24 cellular contexts compared by ENCODE assay signal in the genomic region with DNA sequence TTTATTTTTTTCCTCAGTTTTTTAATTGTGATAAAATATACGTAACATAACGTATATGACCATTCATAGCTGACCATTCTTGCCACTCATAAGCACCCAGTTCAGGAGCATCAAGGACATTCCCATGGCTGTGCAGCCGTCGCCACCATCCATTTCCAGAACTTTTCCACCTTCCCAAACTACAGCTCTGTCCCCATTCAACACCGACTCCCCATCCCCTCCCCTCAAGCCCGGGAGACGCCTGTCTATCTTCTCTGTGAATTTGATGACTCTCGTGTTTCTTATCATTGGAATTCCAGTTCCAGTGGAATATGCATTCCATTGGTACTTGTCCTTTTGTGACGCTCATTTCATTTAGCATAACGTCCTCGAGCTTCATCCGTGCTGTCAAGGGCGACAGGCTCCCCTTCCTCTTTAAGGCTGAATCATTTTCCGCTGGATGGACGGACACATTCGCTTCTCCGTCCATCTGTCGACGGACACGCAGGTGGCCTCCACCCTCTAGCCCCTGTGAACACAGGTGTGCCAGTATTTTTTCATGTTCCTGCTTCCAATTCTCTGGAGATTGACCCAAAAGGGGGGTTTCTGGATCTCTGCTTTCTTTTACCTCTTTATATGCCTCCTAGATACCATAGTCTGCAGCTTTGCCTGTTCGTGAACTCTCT.
DNase-seq lines count a peak whose midpoint lies in the region; ATAC-seq, FAIRE-seq and TF ChIP-seq lines count a peak whose summit lies in the region.
"Had no signal": no experiment of that assay in that cellular context is flagged by ENCODE, and none has a peak within 500 bp of the region (broad histone marks: within the 10 kb centered on the region; RNA-seq: fewer than 3 reads in every experiment).

No MANE protein-coding gene starts in this region.

- no peak overlapping the region for H4K91ac ChIP-seq in H1 (replicated peaks; ENCODE audit: insufficient read length, low read length)

- CTCF ChIA-PET in H1 (lab: Charles Lee; ENCODE audit: partially characterized antibody) (interaction anchor here (1.3 to 2.0 kb wide), 5 partner anchors 10 to 163 kb away, joined by 3 to 5 read pairs (median 4); no protein-coding TSS in a partner anchor), HEK293T (lab: Yijun Ruan, JAX) (no interaction called here)

- H3K4me2 ChIP-seq in H1 (ENCODE audit: insufficient read depth in 1 of 2, low read depth in 2 of 2, low read length in 2 of 2), result no peak overlapping the region
- H3K4me2 ChIP-seq: BLaER1 had no signal

- in situ Hi-C loops in transverse colon (cut with MboI; ENCODE audit: low pct_ligation_motif_present in 1 of 4, low pct_unique_long_range_greater_than_20kb in 1 of 4, low sequenced_read_pairs in 3 of 4), result no loop called here

- H3K9ac ChIP-seq in H1 (replicated peaks in 1 of 4; ENCODE audit: extremely low read depth in 1 of 4, low read depth in 3 of 4, low read length in 3 of 4), result no peak overlapping the region
- H3K9ac ChIP-seq: BLaER1 had no signal

- TF ChIP-seq EP300 in H1 (IDR thresholded peaks at IDR 0.05; ENCODE audit: borderline replicate concordance in 1 of 2, low read depth in 2 of 2, low read length in 2 of 2), result no peak
- no peak for TF ChIP-seq EP300 in transverse colon (IDR thresholded peaks at IDR 0.05; ENCODE audit: low read depth)

- no peak overlapping the region for H2AFZ ChIP-seq in H1 (ENCODE audit: low read length)

- no peak overlapping the region for H2BK15ac ChIP-seq in H1 (ENCODE audit: low read length)

- no peak overlapping the region for H2BK5ac ChIP-seq in H1 (ENCODE audit: low read depth, low read length)

- POLR2A ChIA-PET in H1 (lab: Charles Lee; ENCODE audit: partially characterized antibody) (no interaction called here), HEK293T (lab: Yijun Ruan, JAX) (no interaction called here)

- TF ChIP-seq CTCF in H1 (IDR thresholded peaks at IDR 0.05; ENCODE audit: control extremely low read depth in 1 of 3, insufficient read depth in 1 of 3, low read depth in 1 of 3, low read length in 3 of 3) (no peak), transverse colon (IDR thresholded peaks at IDR 0.05) (no peak)

- no peaks in the 10 kb centered on the region for H3K79me1 ChIP-seq in H1 (ENCODE audit: low read depth, low read length)

- no peak overlapping the region for H3K14ac ChIP-seq in H1 (ENCODE audit: insufficient read length)

- H3K79me2 ChIP-seq in H1 (ENCODE audit: control insufficient read depth in 1 of 2, insufficient read depth in 2 of 2, low read length in 2 of 2), result no peaks in the 10 kb centered on the region

- H3K23me2 ChIP-seq in H1 (ENCODE audit: low read depth, low read length), result 0 out of 2 replicates have a peak, but pooled peaks cover 1% of the 10 kb centered on the region

- H2AK5ac ChIP-seq in H1 (ENCODE audit: low read depth, low read length), result no peak overlapping the region

- intact Hi-C loops in cardiac septum (cut with DNase I), result no loop called here
- intact Hi-C loops in Right ventricle myocardium inferior (cut with DNase I), result no loop called here
- intact Hi-C loops in sciatic nerve (cut with DNase I), result no loop called here
- intact Hi-C loops in transverse colon (cut with DNase I; ENCODE audit: low total_unique reads), result no loop called here

- H4K20me1 ChIP-seq in H1 (replicated peaks in 1 of 2; ENCODE audit: control insufficient read depth in 1 of 2, insufficient read depth in 2 of 2, low read length in 2 of 2), result no peaks in the 10 kb centered on the region
- H4K20me1 ChIP-seq: BLaER1 had no signal

- no peaks in the 10 kb centered on the region for H3K36me3 ChIP-seq in H1 (ENCODE audit: control insufficient read depth in 2 of 4, insufficient read depth in 4 of 4, low read length in 3 of 4)
- H3K36me3 ChIP-seq in transverse colon, result no peaks in the 10 kb centered on the region
- H3K36me3 ChIP-seq: BLaER1, Peyer's patch had no signal

- H3K27me3 ChIP-seq in H1 (replicated peaks in 1 of 4; ENCODE audit: control insufficient read depth in 3 of 4, extremely low read depth in 1 of 4, insufficient read depth in 3 of 4, low read length in 3 of 4) (no peaks in the 10 kb centered on the region; a peak in 2 of 7 replicates), transverse colon (peaks cover 39% of the 10 kb centered on the region)
- H3K27me3 ChIP-seq: Peyer's patch had no signal

- no peak overlapping the region for H3K4me3 ChIP-seq in H1 (ENCODE audit: extremely low read depth in 1 of 4, insufficient read depth in 2 of 4, low read depth in 3 of 4, low read length in 4 of 4)
- no peak overlapping the region for H3K4me3 ChIP-seq in transverse colon
- H3K4me3 ChIP-seq: BLaER1, GM12878, Peyer's patch had no signal

- FAIRE-seq in H1 (lab: Jason Lieb, UNC) (no peak), RCC 7860 (lab: Jason Lieb, UNC) (no peak)
- FAIRE-seq: GM12878, GM19239 had no signal

- no peaks in the 10 kb centered on the region; a peak in 1 of 4 replicates for H3K9me3 ChIP-seq in H1 (ENCODE audit: insufficient read depth in 2 of 2, low read depth in 1 of 2, low read length in 1 of 2)
- H3K9me3 ChIP-seq in transverse colon, result no peaks in the 10 kb centered on the region
- H3K9me3 ChIP-seq: Peyer's patch had no signal

- TF ChIP-seq RAD21 in H1 (IDR thresholded peaks at IDR 0.05 in 1 of 2, conservative IDR thresholded peaks at IDR 0.05 in 1 of 2; ENCODE audit: low read depth in 2 of 2, low read length in 2 of 2), result no peak

- H3K23ac ChIP-seq in H1 (ENCODE audit: insufficient read length), result no peak overlapping the region

- H2BK120ac ChIP-seq in H1 (replicated peaks; ENCODE audit: low read depth, low read length), result no peak overlapping the region

- TF ChIP-seq POLR2A in H1 (IDR thresholded peaks at IDR 0.05; ENCODE audit: control extremely low read depth in 1 of 2, low read depth in 2 of 2, low read length in 2 of 2), result no peak
- TF ChIP-seq POLR2A in transverse colon (IDR thresholded peaks at IDR 0.05), result no peak

- H3K18ac ChIP-seq in H1 (ENCODE audit: extremely low read depth, low read length), result no peak overlapping the region

- peak overlapping the region; percentile 23; the same call in 1 of the 2 replicates for H2BK20ac ChIP-seq in H1 (ENCODE audit: low read length)

- no peak overlapping the region for H3K4ac ChIP-seq in H1 (replicated peaks; ENCODE audit: insufficient read length, low read depth, low read length)

- no peak for ATAC-seq in Right ventricle myocardium inferior
- ATAC-seq in sciatic nerve, result no peak
- ATAC-seq: CD8-positive, alpha-beta T cell; GM12878 had no signal

- no peak overlapping the region for H4K8ac ChIP-seq in H1 (ENCODE audit: extremely low read depth, insufficient read depth, low read length)

- H2BK12ac ChIP-seq in H1 (ENCODE audit: low read depth, low read length), result no peak overlapping the region

- H3K27ac ChIP-seq in H1 (ENCODE audit: low read depth, low read length) (no peak overlapping the region), transverse colon (no peak overlapping the region)
- H3K27ac ChIP-seq: BLaER1, Peyer's patch had no signal

- H3K56ac ChIP-seq in H1 (replicated peaks; ENCODE audit: insufficient read length, low read depth, low read length), result no peak overlapping the region

- 84% methylated on average over 21 of the region's 21 CpGs; no CpG with 5 or more reads in 1 of the 2 experiments for whole genome bisulfite sequencing in H1 (ENCODE audit: extremely low coverage in 1 of 2, insufficient coverage in 1 of 2, insufficient read length in 1 of 2, insufficient replicate concordance in 2 of 2, low coverage in 1 of 2, low lambda C conversion rate in 2 of 2, missing lambda C conversion rate in 1 of 2), 2 experiments
- WGBS in transverse colon (ENCODE audit: low coverage in 1 of 2), 2 donors, result 74 to 79% methylated on average over 19 to 21 of the region's 21 CpGs

- H4K5ac ChIP-seq in H1 (ENCODE audit: insufficient read length, low read depth, low read length), result no peak overlapping the region

- DNase-seq in cardiac septum (ENCODE audit: low spot score), result peak; percentile 49
- no peak for DNase-seq in Right ventricle myocardium inferior (ENCODE audit: missing footprints)
- no peak for DNase-seq in H1 (ENCODE audit: low read depth in 1 of 2, low spot score in 2 of 2)
- DNase-seq in sciatic nerve (ENCODE audit: low spot score), result peak; percentile 23
- no peak for DNase-seq in RCC 7860 (ENCODE audit: low spot score)
- DNase-seq in HEK293T (ENCODE audit: extremely low spot score), result no peak
- no peak for DNase-seq in transverse colon
- DNase-seq: CD8-positive, alpha-beta T cell; DMS53; EL; GOT3; HFFc6; KG1; NCI-H1105 treated with DMSO at 0.1 percent for 48 hours; NCI-H1694; NCI-H2081 treated with DMSO at 0.1 percent for 48 hours; NCI-H510A; NCI-H748 treated with DMSO at 0.1 percent for 48 hours; NK-92 treated with Interleukin-12 subunit alpha and Interleukin-12 subunit beta, amount 100 ng/mL, for 24 hours; SHP77 had no signal

- H3K4me1 ChIP-seq in H1 (replicated peaks in 1 of 4; ENCODE audit: control insufficient read depth in 3 of 4, insufficient read depth in 4 of 4, low read length in 3 of 4) (peaks cover 0 to 12% (median 2%) of the 10 kb centered on the region in 4 experiments; a peak in 4 of 7 replicates), transverse colon (no peaks in the 10 kb centered on the region)
- H3K4me1 ChIP-seq: Peyer's patch had no signal

TF ChIP-seq in H1, 55 proteins besides CTCF, POLR2A, EP300 and RAD21:
- TF ChIP-seq TAF1 (IDR thresholded peaks at IDR 0.05; ENCODE audit: low read depth, low read length) (no peak), GTF2F1 (IDR thresholded peaks at IDR 0.05; ENCODE audit: borderline replicate concordance, low read depth, low read length) (no peak), EZH2 (IDR thresholded peaks at IDR 0.05; ENCODE audit: low read depth, low read length, severe bottlenecking) (no peak)

TF ChIP-seq in HEK293T, 16 proteins besides CTCF, POLR2A, EP300 and RAD21 (continues in another document):
- TF ChIP-seq, protein P1, sequence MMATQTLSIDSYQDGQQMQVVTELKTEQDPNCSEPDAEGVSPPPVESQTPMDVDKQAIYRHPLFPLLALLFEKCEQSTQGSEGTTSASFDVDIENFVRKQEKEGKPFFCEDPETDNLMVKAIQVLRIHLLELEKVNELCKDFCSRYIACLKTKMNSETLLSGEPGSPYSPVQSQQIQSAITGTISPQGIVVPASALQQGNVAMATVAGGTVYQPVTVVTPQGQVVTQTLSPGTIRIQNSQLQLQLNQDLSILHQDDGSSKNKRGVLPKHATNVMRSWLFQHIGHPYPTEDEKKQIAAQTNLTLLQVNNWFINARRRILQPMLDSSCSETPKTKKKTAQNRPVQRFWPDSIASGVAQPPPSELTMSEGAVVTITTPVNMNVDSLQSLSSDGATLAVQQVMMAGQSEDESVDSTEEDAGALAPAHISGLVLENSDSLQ (IDR thresholded peaks at IDR 0.05), result no peak
- TF ChIP-seq SP1 (IDR thresholded peaks at IDR 0.05), result no peak
- TF ChIP-seq FOXK2 (IDR thresholded peaks at IDR 0.05), result no peak
- no peak for TF ChIP-seq L3MBTL2 (conservative IDR thresholded peaks at IDR 0.05)
- no peak for TF ChIP-seq HDGF (IDR thresholded peaks at IDR 0.05; ENCODE audit: borderline replicate concordance)
- TF ChIP-seq ARNT (IDR thresholded peaks at IDR 0.05), result no peak
- no peak for TF ChIP-seq NFRKB (IDR thresholded peaks at IDR 0.05)
- no peak for TF ChIP-seq TARDBP (IDR thresholded peaks at IDR 0.05)
- no peak for TF ChIP-seq FOXA1 (IDR thresholded peaks at IDR 0.05)
- TF ChIP-seq SUZ12 (IDR thresholded peaks at IDR 0.05), result no peak
- TF ChIP-seq BHLHE40 (IDR thresholded peaks at IDR 0.05; ENCODE audit: borderline replicate concordance), result no peak
- TF ChIP-seq CTBP1 (IDR thresholded peaks at IDR 0.05; ENCODE audit: borderline replicate concordance), result no peak

Comparison
In these comparisons a context has a peak if more than half of its experiments do, and no peak if none do; other contexts are left out.
1. DNase-seq: peak in cardiac septum (single experiment) and sciatic nerve (single experiment); none in Right ventricle myocardium inferior (single experiment), H1 (0 of 2), RCC 7860 (single experiment), HEK293T (single experiment) and transverse colon (single experiment).